ENCODE assay signal across 1 cellular context in the genomic region with DNA sequence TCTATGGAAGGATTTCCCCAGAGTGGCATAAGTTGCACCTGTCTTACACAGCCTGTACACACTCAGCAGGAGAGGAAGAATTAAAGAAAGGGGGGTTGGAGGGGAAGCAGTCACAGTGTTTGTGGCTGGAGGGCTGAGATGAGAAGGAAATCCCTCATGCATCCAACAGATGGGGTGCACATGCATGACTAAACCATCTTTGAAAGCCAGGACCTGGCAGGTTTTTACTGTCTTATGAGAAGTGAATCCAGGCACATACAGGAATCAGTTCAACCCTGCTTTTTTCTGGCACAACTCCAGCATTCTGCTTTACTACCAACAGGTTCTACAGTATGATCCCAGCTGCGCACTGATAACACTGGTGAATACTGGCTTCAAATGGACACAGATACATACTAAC.
TF ChIP-seq lines count a peak whose summit lies in the region.

No MANE protein-coding gene starts in this region.

TF ChIP-seq in GM23338, 12 proteins besides CTCF, POLR2A, EP300 and RAD21 (continued from another document):
- TF ChIP-seq ZNF462 (CRISPR knock-in tag; IDR thresholded peaks at IDR 0.05), result no peak
- no peak for TF ChIP-seq ZNF331 (CRISPR knock-in tag; IDR thresholded peaks at IDR 0.05; ENCODE audit: low read depth)
- no peak for TF ChIP-seq NANOG (IDR thresholded peaks at IDR 0.05; ENCODE audit: borderline replicate concordance)
- TF ChIP-seq ZNF114 (CRISPR knock-in tag; IDR thresholded peaks at IDR 0.05), result no peak
- TF ChIP-seq JUNB (IDR thresholded peaks at IDR 0.05; ENCODE audit: unreplicated experiment), result no peak
- no peak for TF ChIP-seq CREB1 (CRISPR knock-in tag; IDR thresholded peaks at IDR 0.05; ENCODE audit: low read depth)
- TF ChIP-seq EZH2 (IDR thresholded peaks at IDR 0.05; ENCODE audit: low read depth, unreplicated experiment), result no peak
- no peak for TF ChIP-seq POLR2AphosphoS5 (IDR thresholded peaks at IDR 0.05; ENCODE audit: low read depth)
- TF ChIP-seq STAT1 (IDR thresholded peaks at IDR 0.05; ENCODE audit: unreplicated experiment), result no peak
- TF ChIP-seq REST (IDR thresholded peaks at IDR 0.05; ENCODE audit: unreplicated experiment), result no peak
- TF ChIP-seq EZH2phosphoT487 (IDR thresholded peaks at IDR 0.05; ENCODE audit: unreplicated experiment), result no peak
